In genomic region chr22:25067851-25068421, GRCh38 we compare ENCODE assay signal across 8 cellular contexts.
DNase-seq lines count a peak whose midpoint lies in the region; TF ChIP-seq lines count a peak whose summit lies in the region.

No MANE protein-coding gene starts in this region.

- no peaks in the 10 kb centered on the region for H4K20me1 ChIP-seq in smooth muscle cell (ENCODE audit: low read depth)

- H3K79me2 ChIP-seq in smooth muscle cell (ENCODE audit: low read depth): no peaks in the 10 kb centered on the region

- no peaks in the 10 kb centered on the region for H3K27me3 ChIP-seq in smooth muscle cell (ENCODE audit: low read depth)

- no peaks in the 10 kb centered on the region for H3K36me3 ChIP-seq in smooth muscle cell (ENCODE audit: low read depth)

- H3K4me3 ChIP-seq in smooth muscle cell: no peak overlapping the region

- DNase-seq in AG20443 (ENCODE audit: low spot score) (peak; percentile 41), T-helper 9 cell (peak; percentile 75), astrocyte of the hippocampus (ENCODE audit: low read depth, low spot score) (peak; percentile 46), retina (peak; percentile 68), smooth muscle cell (lab: John Stamatoyannopoulos, UW; ENCODE audit: unreplicated experiment) (no peak), GDM1 (lab: John Stamatoyannopoulos, UW) (no peak), kidney glomerular epithelial cell (lab: John Stamatoyannopoulos, UW) (no peak), NCI-H524 treated with DMSO at 0.1 percent for 48 hours (lab: John Stamatoyannopoulos, UW) (no peak)

- no peaks in the 10 kb centered on the region for H3K4me1 ChIP-seq in smooth muscle cell (ENCODE audit: low read depth)

- no peak overlapping the region for H3K27ac ChIP-seq in smooth muscle cell (ENCODE audit: low read depth)

- no peak for TF ChIP-seq CTCF in smooth muscle cell (IDR thresholded peaks at IDR 0.05; ENCODE audit: borderline replicate concordance, insufficient read depth, poor library complexity, severe bottlenecking)

- no peaks in the 10 kb centered on the region for H3K9me3 ChIP-seq in smooth muscle cell (replicated peaks; ENCODE audit: low read depth)

- no peaks in the 10 kb centered on the region for H3F3A ChIP-seq in smooth muscle cell (ENCODE audit: low read depth)

- no peak overlapping the region for H3K9ac ChIP-seq in smooth muscle cell (ENCODE audit: low read depth)

- H3K4me2 ChIP-seq in smooth muscle cell: no peak overlapping the region

- WGBS in smooth muscle cell (ENCODE audit: low lambda C conversion rate): 75% methylated on average over 18 of the region's 18 CpGs

- no peak overlapping the region for H2AFZ ChIP-seq in smooth muscle cell (ENCODE audit: low read depth)

Comparison
In these comparisons a context has a peak if more than half of its experiments do, and no peak if none do; other contexts are left out.
1. DNase-seq: peak in AG20443 (single experiment), T-helper 9 cell (single experiment), astrocyte of the hippocampus (single experiment) and retina (single experiment); none in smooth muscle cell (single experiment), GDM1 (single experiment), kidney glomerular epithelial cell (single experiment) and NCI-H524 treated with DMSO at 0.1 percent for 48 hours (single experiment).